In genomic region chr1:2631136-2632050, GRCh38 we compare ENCODE assay signal across 1 cellular context.
TF ChIP-seq lines count a peak whose summit lies in the region.

No MANE protein-coding gene starts in this region.

TF ChIP-seq in HepG2, 621 proteins besides CTCF, POLR2A, EP300 and RAD21 (continued from another document):
- TF ChIP-seq PRDM4 (CRISPR knock-in tag; IDR thresholded peaks at IDR 0.05; ENCODE audit: borderline replicate concordance) (no peak), CBX1 (IDR thresholded peaks at IDR 0.05; ENCODE audit: low read depth) (no peak), SKI (IDR thresholded peaks at IDR 0.05; ENCODE audit: partially characterized antibody) (no peak), SNAI1 (CRISPR knock-in tag; IDR thresholded peaks at IDR 0.05; ENCODE audit: borderline replicate concordance) (no peak), ZMAT5 (CRISPR knock-in tag; IDR thresholded peaks at IDR 0.05; ENCODE audit: borderline replicate concordance, low read depth) (no peak), MTERF4 (CRISPR knock-in tag; IDR thresholded peaks at IDR 0.05) (no peak), GZF1 (CRISPR knock-in tag; IDR thresholded peaks at IDR 0.05) (no peak), FOXO4 (CRISPR knock-in tag; conservative IDR thresholded peaks at IDR 0.05) (no peak), DDIT3 (CRISPR knock-in tag; IDR thresholded peaks at IDR 0.05) (no peak), SMARCE1 (IDR thresholded peaks at IDR 0.05; ENCODE audit: borderline replicate concordance) (no peak), ZBTB21 (CRISPR knock-in tag; IDR thresholded peaks at IDR 0.05) (no peak), ZFY (CRISPR knock-in tag; IDR thresholded peaks at IDR 0.05) (peak; percentile 30; the same call in 1 of the 2 replicates), NR3C1 (CRISPR knock-in tag; IDR thresholded peaks at IDR 0.05) (no peak), SIN3A (IDR thresholded peaks at IDR 0.05; ENCODE audit: borderline replicate concordance, low read depth, low read length) (no peak), PAXIP1 (CRISPR knock-in tag; conservative IDR thresholded peaks at IDR 0.05) (0 out of 2 replicates have a peak, but pooled peaks have one; percentile 22), PHF8 (CRISPR knock-in tag; IDR thresholded peaks at IDR 0.05) (peak; percentile 15; the same call in 1 of the 2 replicates), THYN1 (CRISPR knock-in tag; IDR thresholded peaks at IDR 0.05; ENCODE audit: borderline replicate concordance, low read depth) (no peak), ZNF761 (CRISPR knock-in tag; conservative IDR thresholded peaks at IDR 0.05) (no peak), IKZF4 (CRISPR knock-in tag; IDR thresholded peaks at IDR 0.05; ENCODE audit: borderline replicate concordance, low read depth, not compliant biosample characterization) (no peak), ESRRA (CRISPR knock-in tag; IDR thresholded peaks at IDR 0.05; ENCODE audit: low read depth) (no peak), HDAC6 (IDR thresholded peaks at IDR 0.05; ENCODE audit: low read depth, low read length) (no peak), ZNF83 (CRISPR knock-in tag; IDR thresholded peaks at IDR 0.05; ENCODE audit: borderline replicate concordance) (no peak), ZNF12 (CRISPR knock-in tag; IDR thresholded peaks at IDR 0.05) (no peak), BCL3 (CRISPR knock-in tag; IDR thresholded peaks at IDR 0.05) (no peak), ZBTB26 (CRISPR knock-in tag; IDR thresholded peaks at IDR 0.05; ENCODE audit: borderline replicate concordance) (no peak), TEAD3 (CRISPR knock-in tag; optimal IDR thresholded peaks at IDR 0.05; ENCODE audit: borderline replicate concordance) (peak; percentile 31), ZNF574 (CRISPR knock-in tag; IDR thresholded peaks at IDR 0.05) (peak; percentile 27; the same call in 1 of the 2 replicates), KMT2B (CRISPR knock-in tag; IDR thresholded peaks at IDR 0.05) (no peak), ZSCAN5A (CRISPR knock-in tag; IDR thresholded peaks at IDR 0.05; ENCODE audit: borderline replicate concordance) (no peak), SOX6 (IDR thresholded peaks at IDR 0.05) (no peak), SOX6 (CRISPR knock-in tag; IDR thresholded peaks at IDR 0.05) (no peak), ZUFSP (CRISPR knock-in tag; IDR thresholded peaks at IDR 0.05; ENCODE audit: borderline replicate concordance) (no peak), SMC3 (IDR thresholded peaks at IDR 0.05; ENCODE audit: low read length) (no peak), ZNF672 (CRISPR knock-in tag; IDR thresholded peaks at IDR 0.05) (no peak), SOX5 (CRISPR knock-in tag; IDR thresholded peaks at IDR 0.05; ENCODE audit: borderline replicate concordance) (0 out of 2 replicates have a peak, but pooled peaks have one; percentile 20), STAG1 (CRISPR knock-in tag; IDR thresholded peaks at IDR 0.05) (peak; percentile 61), ZIK1 (CRISPR knock-in tag; IDR thresholded peaks at IDR 0.05; ENCODE audit: borderline replicate concordance, low read depth) (no peak), ZNF263 (CRISPR knock-in tag; IDR thresholded peaks at IDR 0.05) (peak; percentile 72), GTF2F1 (IDR thresholded peaks at IDR 0.05; ENCODE audit: low read length) (no peak), FLYWCH1 (CRISPR knock-in tag; IDR thresholded peaks at IDR 0.05) (no peak), NFRKB (IDR thresholded peaks at IDR 0.05) (no peak), RBFOX2 (IDR thresholded peaks at IDR 0.05; ENCODE audit: low read depth, low read length) (no peak), RFXANK (CRISPR knock-in tag; IDR thresholded peaks at IDR 0.05) (no peak)
